Comparison of ENCODE assay signal across 11 cellular contexts in the genomic region with DNA sequence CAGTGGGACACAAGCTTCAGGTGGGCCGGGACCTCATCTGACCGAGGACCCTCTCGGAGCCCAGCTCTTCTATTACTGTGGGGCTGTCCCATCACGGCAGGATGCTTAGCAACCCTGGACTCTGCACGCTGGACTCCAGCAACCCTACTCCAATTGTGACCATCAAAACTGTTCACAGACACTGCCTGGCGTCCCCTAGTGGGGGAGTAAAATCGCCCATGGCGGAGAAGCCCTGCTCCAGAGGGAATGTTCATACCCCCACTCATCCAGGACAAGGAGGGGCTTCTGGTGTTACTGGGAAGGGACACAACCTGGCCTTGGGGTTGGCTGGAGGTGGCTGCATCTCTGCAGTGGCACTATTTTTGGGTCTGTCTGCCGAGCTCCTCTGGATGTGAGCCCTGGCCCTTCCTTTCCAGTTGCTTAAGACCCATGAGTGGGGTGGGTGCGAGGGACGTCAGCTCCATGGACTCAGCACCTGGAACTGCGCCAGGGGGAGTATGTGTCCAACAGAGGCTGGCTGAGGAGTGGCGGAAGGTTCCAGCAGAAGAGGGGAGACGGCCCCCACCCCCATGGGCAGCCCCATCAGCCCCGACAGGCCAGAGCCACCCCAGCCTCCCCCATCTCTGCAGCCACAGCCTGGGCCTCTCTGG.
DNase-seq lines count a peak whose midpoint lies in the region; ATAC-seq, FAIRE-seq and TF ChIP-seq lines count a peak whose summit lies in the region.
"Had no signal": no experiment of that assay in that cellular context is flagged by ENCODE, and none has a peak within 500 bp of the region (broad histone marks: within the 10 kb centered on the region; RNA-seq: fewer than 3 reads in every experiment).

No MANE protein-coding gene starts in this region.

- ATAC-seq in upper lobe of left lung (ENCODE audit: low FRiP score in 2 of 2) (peak in 1 of 2 donors; percentile 49), GM18867 (IDR thresholded peaks at IDR 0.05; ENCODE audit: unreplicated experiment) (no peak)
- no peak for ATAC-seq in activated naive CD4-positive, alpha-beta T cell treated with anti-CD3 and anti-CD28 coated beads, Interleukin-2, amount 50 U/mL, for 72 hours

- DNase-seq in RWPE1 (ENCODE audit: low spot score): no peak
- no peak for DNase-seq in endothelial cell of umbilical vein (ENCODE audit: low read depth, low spot score)
- DNase-seq in upper lobe of left lung: no peak
- no peak for DNase-seq in NCI-H1105 (lab: John Stamatoyannopoulos, UW)
- DNase-seq in activated naive CD4-positive, alpha-beta T cell treated with anti-CD3 and anti-CD28 coated beads, Interleukin-2, amount 50 U/mL, for 72 hours (ENCODE audit: low spot score in 2 of 2): no peak
- DNase-seq: activated CD4-positive, alpha-beta T cell treated with anti-CD3 and anti-CD28 coated beads, Interleukin-2, amount 50 U/mL, for 48 hours; activated naive CD4-positive, alpha-beta T cell; foreskin keratinocyte; T-helper 2 cell had no signal

- no peaks in the 10 kb centered on the region for H3K9me3 Mint-ChIP-seq in activated naive CD4-positive, alpha-beta T cell treated with anti-CD3 and anti-CD28 coated beads, Interleukin-2, amount 50 U/mL, for 72 hours

- no peaks in the 10 kb centered on the region for H3K79me2 ChIP-seq in endothelial cell of umbilical vein (ENCODE audit: control insufficient read depth, insufficient read depth, low read length)

- TF ChIP-seq POLR2A in endothelial cell of umbilical vein (IDR thresholded peaks at IDR 0.05; ENCODE audit: low read depth, low read length) (no peak), upper lobe of left lung (IDR thresholded peaks at IDR 0.05) (no peak)

- H3K4me1 ChIP-seq in endothelial cell of umbilical vein (ENCODE audit: control insufficient read depth, extremely low read depth, insufficient read depth, low read length) (peaks cover 10% of the 10 kb centered on the region), muscle layer of colon (ENCODE audit: insufficient read depth, low read length) (peaks cover 95% of the 10 kb centered on the region), upper lobe of left lung (peaks cover 32 to 57% (median 49%) of the 10 kb centered on the region in 4 donors)
- H3K4me1 ChIP-seq: foreskin keratinocyte had no signal

- BruUV-seq in endothelial cell of umbilical vein (replicated peaks; lab: Mats Ljungman, UMichigan): no TSS peak

- H2AFZ ChIP-seq in endothelial cell of umbilical vein (ENCODE audit: low read depth, low read length): no peak overlapping the region

- no peaks in the 10 kb centered on the region for H4K20me1 ChIP-seq in endothelial cell of umbilical vein (replicated peaks; ENCODE audit: control insufficient read depth, extremely low read depth, insufficient read depth, low read length)

- H3K9me3 ChIP-seq in endothelial cell of umbilical vein (replicated peaks; ENCODE audit: control insufficient read depth, insufficient read depth, low read length) (no peaks in the 10 kb centered on the region), muscle layer of colon (ENCODE audit: low read length) (no peaks in the 10 kb centered on the region), upper lobe of left lung (no peaks in the 10 kb centered on the region)

- TF ChIP-seq CTCF in RWPE1 (conservative IDR thresholded peaks at IDR 0.05; ENCODE audit: low read depth): no peak
- peak; percentile 5 to 10 for TF ChIP-seq CTCF in endothelial cell of umbilical vein (IDR thresholded peaks at IDR 0.05; ENCODE audit: extremely low read depth in 1 of 2, insufficient read depth in 1 of 2, low read depth in 1 of 2, low read length in 2 of 2)
- TF ChIP-seq CTCF in upper lobe of left lung (IDR thresholded peaks at IDR 0.05): no peak

- peaks cover 0 to 7% of the 10 kb centered on the region in 2 experiments for H3K36me3 ChIP-seq in endothelial cell of umbilical vein (ENCODE audit: control insufficient read depth in 2 of 2, extremely low read depth in 1 of 2, insufficient read depth in 2 of 2, low read length in 2 of 2)
- peaks cover 52% of the 10 kb centered on the region for H3K36me3 ChIP-seq in muscle layer of colon (ENCODE audit: insufficient read depth, low read length)
- peaks cover 20 to 86% (median 73%) of the 10 kb centered on the region in 4 donors for H3K36me3 ChIP-seq in upper lobe of left lung

- no peak overlapping the region for H3K9ac ChIP-seq in endothelial cell of umbilical vein (replicated peaks; ENCODE audit: extremely low read depth, insufficient read depth, low read length)
- H3K9ac ChIP-seq in muscle layer of colon (ENCODE audit: low read length): peak overlapping the region; percentile 32

- H3K27ac Mint-ChIP-seq in activated naive CD4-positive, alpha-beta T cell treated with anti-CD3 and anti-CD28 coated beads, Interleukin-2, amount 50 U/mL, for 72 hours: no peak overlapping the region

- no peak for FAIRE-seq in endothelial cell of umbilical vein (lab: Jason Lieb, UNC)

- CTCF ChIA-PET in RWPE1 (lab: Yijun Ruan, JAX) (interaction anchor here (0.9 to 1.4 kb wide), 6 partner anchors 9 to 384 kb away, joined by 3 to 12 read pairs (median 6); no protein-coding TSS in a partner anchor), endothelial cell of umbilical vein (lab: Charles Lee) (interaction anchor here (0.6 to 2.7 kb wide), 15 partner anchors 11 to 345 kb away, joined by 3 to 60 read pairs (median 4); no protein-coding TSS in a partner anchor)

- intact Hi-C loops in endothelial cell of umbilical vein (cut with micrococcal nuclease): no loop called here

- WGBS in upper lobe of left lung, 2 donors: 76 to 96% methylated on average over 4 to 13 of the region's 15 CpGs

- dilution Hi-C loops in endothelial cell of umbilical vein (cut with MboI; ENCODE audit: extremely low pct_ligation_motif_present, low sequenced_read_pairs): no loop called here

- POLR2A ChIA-PET in RWPE1 (lab: Yijun Ruan, JAX; ENCODE audit: low non-redundant PET) (no interaction called here), endothelial cell of umbilical vein (lab: Charles Lee) (no interaction called here)

- H3K4me2 ChIP-seq in endothelial cell of umbilical vein (ENCODE audit: insufficient read depth, low read length): no peak overlapping the region

- H3K4me3 ChIP-seq in endothelial cell of umbilical vein (replicated peaks in 1 of 3; ENCODE audit: insufficient read depth in 1 of 3, low read depth in 1 of 3, low read length in 3 of 3) (no peak overlapping the region), muscle layer of colon (ENCODE audit: low read depth in 1 of 2, low read length in 2 of 2) (no peak overlapping the region), upper lobe of left lung (no peak overlapping the region)

- H3K36me3 Mint-ChIP-seq in activated naive CD4-positive, alpha-beta T cell treated with anti-CD3 and anti-CD28 coated beads, Interleukin-2, amount 50 U/mL, for 72 hours: no peaks in the 10 kb centered on the region

- TF ChIP-seq EP300 in upper lobe of left lung (IDR thresholded peaks at IDR 0.05): no peak

- no peaks in the 10 kb centered on the region for H3K27me3 ChIP-seq in endothelial cell of umbilical vein (ENCODE audit: control insufficient read depth in 2 of 2, insufficient read depth in 2 of 2, low read length in 2 of 2)
- no peaks in the 10 kb centered on the region for H3K27me3 ChIP-seq in muscle layer of colon (ENCODE audit: control insufficient read depth in 1 of 2, insufficient read depth in 2 of 2, low read length in 2 of 2)
- H3K27me3 ChIP-seq in upper lobe of left lung: no peaks in the 10 kb centered on the region
- H3K27me3 ChIP-seq: foreskin keratinocyte had no signal

- H3K27ac ChIP-seq in RWPE1: peak overlapping the region; percentile 96
- no peak overlapping the region for H3K27ac ChIP-seq in endothelial cell of umbilical vein (ENCODE audit: insufficient read depth, low read depth, low read length)
- H3K27ac ChIP-seq in muscle layer of colon (ENCODE audit: low read depth, low read length): peak overlapping the region; percentile 70
- H3K27ac ChIP-seq in upper lobe of left lung: peak overlapping the region in 3 of 4 donors; percentile 33 to 71 (median 61)
- H3K27ac ChIP-seq: foreskin keratinocyte had no signal

- no peaks in the 10 kb centered on the region for H3K9me1 ChIP-seq in endothelial cell of umbilical vein (replicated peaks; ENCODE audit: control insufficient read depth, extremely low read depth, insufficient read depth, low read length)

TF ChIP-seq in endothelial cell of umbilical vein, 7 proteins besides CTCF, POLR2A, EP300 and RAD21:
- TF ChIP-seq POLR2AphosphoS5 (IDR thresholded peaks at IDR 0.05; ENCODE audit: insufficient read depth, low read depth, low read length) (no peak), EZH2 (IDR thresholded peaks at IDR 0.05; ENCODE audit: borderline replicate concordance, low read depth, low read length, severe bottlenecking) (no peak), FOS (IDR thresholded peaks at IDR 0.05; ENCODE audit: borderline replicate concordance, insufficient read depth, low read length) (no peak), MYC (IDR thresholded peaks at IDR 0.05; ENCODE audit: low read depth, low read length) (no peak), JUN (IDR thresholded peaks at IDR 0.05; ENCODE audit: borderline replicate concordance, insufficient read depth, insufficient read length, low read depth) (no peak), GATA2 (IDR thresholded peaks at IDR 0.05; ENCODE audit: insufficient read depth, insufficient read length, low read depth, low read length) (no peak)
- TF ChIP-seq, protein P1, sequence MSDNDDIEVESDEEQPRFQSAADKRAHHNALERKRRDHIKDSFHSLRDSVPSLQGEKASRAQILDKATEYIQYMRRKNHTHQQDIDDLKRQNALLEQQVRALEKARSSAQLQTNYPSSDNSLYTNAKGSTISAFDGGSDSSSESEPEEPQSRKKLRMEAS (IDR thresholded peaks at IDR 0.05; ENCODE audit: insufficient read depth, insufficient read length): no peak
TF ChIP-seq in endothelial cell of umbilical vein: peak in this region for 0.

Comparison
In these comparisons a context has a peak if more than half of its experiments do, and no peak if none do; other contexts are left out.
1. CTCF ChIP-seq: peak in endothelial cell of umbilical vein (2 of 2); none in RWPE1 (single experiment) and upper lobe of left lung (0 of 6).